Comparison of ENCODE assay signal across 9 cellular contexts in the genomic region with DNA sequence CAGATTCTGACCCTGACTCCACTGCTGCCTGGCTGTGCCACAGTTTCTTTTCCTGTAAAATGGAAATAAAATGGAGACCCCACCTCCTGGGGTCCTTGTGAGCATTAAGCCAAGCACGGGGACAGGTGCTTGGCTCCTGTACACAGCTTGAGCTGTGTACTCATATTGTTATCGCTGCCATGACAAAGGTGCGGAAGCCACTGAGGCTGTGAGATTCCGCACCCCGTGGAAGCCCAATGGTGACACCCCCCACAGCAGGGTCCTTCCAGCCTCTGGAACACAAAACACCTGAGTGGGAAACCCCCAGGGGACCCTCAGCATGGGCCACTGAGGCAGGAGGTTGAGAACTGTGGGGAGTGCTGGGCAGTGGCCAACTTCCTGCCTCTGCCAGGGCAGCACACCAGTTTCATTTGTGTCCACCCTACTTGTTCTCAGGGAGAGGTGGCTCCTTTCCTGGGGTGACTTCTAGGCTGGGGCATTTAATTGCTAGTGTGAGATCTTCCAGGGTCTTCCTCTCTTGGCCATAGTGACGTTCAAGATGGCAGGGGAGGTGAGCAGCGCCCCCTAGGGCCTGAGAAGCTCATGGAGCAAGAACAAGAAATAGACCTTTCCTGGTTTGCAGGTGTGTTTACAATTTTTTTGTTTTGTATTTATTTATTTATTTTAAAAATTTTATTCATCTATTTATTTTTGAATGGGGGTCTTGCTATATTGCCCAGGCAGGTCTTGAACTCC. TPM values are rescaled to one million over a fixed set of nuclear protein-coding genes. Genes with fewer than 3 reads are reported as not detected.
DNase-seq lines count a peak whose midpoint lies in the region; ATAC-seq and TF ChIP-seq lines count a peak whose summit lies in the region.
"Had no signal": no experiment of that assay in that cellular context is flagged by ENCODE, and none has a peak within 500 bp of the region (broad histone marks: within the 10 kb centered on the region; RNA-seq: fewer than 3 reads in every experiment).

No MANE protein-coding gene starts in this region.

- no peaks in the 10 kb centered on the region for H3K9me3 ChIP-seq in cardiac muscle cell (ENCODE audit: low read depth)

- DNase-seq in cardiac muscle cell (ENCODE audit: low read depth in 1 of 2, low spot score in 1 of 2): peak; percentile 29 to 56
- DNase-seq in left cardiac atrium: no peak
- DNase-seq in activated CD4-positive, alpha-beta T cell treated with anti-CD3 and anti-CD28 coated beads for 48 hours: peak; percentile 76
- DNase-seq in fibroblast of mammary gland (ENCODE audit: low read depth): peak; percentile 43
- DNase-seq in stimulated activated naive CD4-positive, alpha-beta T cell (lab: John Stamatoyannopoulos, UW): peak in 4 of 6 experiments; percentile 24 to 39 (median 26)
- no peak for DNase-seq in NCI-H146 treated with DMSO at 0.1 percent for 48 hours (lab: John Stamatoyannopoulos, UW; ENCODE audit: unreplicated experiment)

- H3K36me3 ChIP-seq in cardiac muscle cell: no peaks in the 10 kb centered on the region

- no peaks in the 10 kb centered on the region for H3K4me1 ChIP-seq in cardiac muscle cell (ENCODE audit: low read depth)

- no peak overlapping the region for H3K4me3 ChIP-seq in cardiac muscle cell
- H3K4me3 ChIP-seq in fibroblast of mammary gland (ENCODE audit: control insufficient read depth, low read depth, low read length): no peak overlapping the region

- intact Hi-C loops in left cardiac atrium (cut with DNase I): no loop called here

- H3K27ac ChIP-seq in cardiac muscle cell: no peak overlapping the region

- ATAC-seq in left cardiac atrium: no peak
- ATAC-seq in HG03520 (IDR thresholded peaks at IDR 0.05; ENCODE audit: unreplicated experiment): no peak
- no peak for ATAC-seq in GM21825 (IDR thresholded peaks at IDR 0.05; ENCODE audit: unreplicated experiment)

- TF ChIP-seq CTCF in cardiac muscle cell (IDR thresholded peaks at IDR 0.05; ENCODE audit: low read depth, low read length) (peak; percentile 73), fibroblast of mammary gland (conservative IDR thresholded peaks at IDR 0.05; ENCODE audit: control insufficient read depth, insufficient read depth, low read depth, low read length) (peak; percentile 70)

- no peaks in the 10 kb centered on the region for H3K27me3 ChIP-seq in cardiac muscle cell

RNA-seq across cellular contexts. Expression of a gene that starts 5.4 kb away (rescaled TPM):
- total RNA-seq in cardiac muscle cell (1.9 and 5.4 TPM in 2 replicates), left cardiac atrium (under 1 TPM in 1 of 2 donors, not detected in 1; 0.27 TPM)
- polyA plus RNA-seq in cardiac muscle cell: 0.79 and 4.2 TPM in 2 replicates
- total RNA-seq: renal cortical epithelial cell had no signal

RNA-seq across cellular contexts. Expression of a gene that starts 12.5 kb away (rescaled TPM):
- total RNA-seq in cardiac muscle cell (24.1 and 45.6 TPM in 2 replicates), left cardiac atrium (1 to 10 TPM in 1 of 2 donors, under 1 TPM in 1; 0.80 to 1.6 TPM)
- 23.2 and 71.4 TPM in 2 replicates for polyA plus RNA-seq in cardiac muscle cell

RNA-seq across cellular contexts. Expression of a gene that starts 20.4 kb away (rescaled TPM):
- total RNA-seq in cardiac muscle cell: 0.48 TPM in 1 of 2 replicates, not detected in the other
- 0.06 and 0.51 TPM in 2 replicates for polyA plus RNA-seq in cardiac muscle cell
- total RNA-seq in left cardiac atrium: 1 to 10 TPM; 1.0 to 2.3 TPM

RNA-seq across cellular contexts. Expression of a gene that starts 25.0 kb away (rescaled TPM):
- total RNA-seq in cardiac muscle cell (60.6 and 66.9 TPM in 2 replicates), left cardiac atrium (10 to 100 TPM; 28.8 to 34.4 TPM)
- 110 and 111 TPM in 2 replicates for polyA plus RNA-seq in cardiac muscle cell

RNA-seq across cellular contexts. Expression of a gene that starts 25.5 kb away (rescaled TPM):
- total RNA-seq in cardiac muscle cell: 255 and 361 TPM in 2 replicates
- polyA plus RNA-seq in cardiac muscle cell: 297 and 342 TPM in 2 replicates
- total RNA-seq in left cardiac atrium: 10 to 100 TPM; 45.2 to 45.7 TPM

Comparison
In these comparisons a context has a peak if more than half of its experiments do, and no peak if none do; other contexts are left out.
1. DNase-seq: peak in cardiac muscle cell (2 of 2), activated CD4-positive, alpha-beta T cell treated with anti-CD3 and anti-CD28 coated beads for 48 hours (single experiment), fibroblast of mammary gland (single experiment) and stimulated activated naive CD4-positive, alpha-beta T cell (4 of 6); none in left cardiac atrium (single experiment) and NCI-H146 treated with DMSO at 0.1 percent for 48 hours (single experiment).